Comparison of ENCODE assay signal across 8 cellular contexts in genomic region chr6:73180718-73181619, GRCh38. TPM values are rescaled to one million over a fixed set of nuclear protein-coding genes. Genes with fewer than 3 reads are reported as not detected.
DNase-seq lines count a peak whose midpoint lies in the region; ATAC-seq and TF ChIP-seq lines count a peak whose summit lies in the region.

No MANE protein-coding gene starts in this region.

- H3K9me3 Mint-ChIP-seq in activated CD8-positive, alpha-beta T cell treated with anti-CD3 and anti-CD28 coated beads, Interleukin-2, amount 10 ng/mL, durations not matched to agents 7 days and 5 days (ENCODE audit: insufficient read depth), result no peaks in the 10 kb centered on the region
- no peaks in the 10 kb centered on the region for H3K9me3 Mint-ChIP-seq in glutamatergic neuron (ENCODE audit: unreplicated experiment)

- H3K27me3 ChIP-seq in DND-41 (ENCODE audit: insufficient read depth, low read length, poor library complexity), result no peaks in the 10 kb centered on the region

- POLR2A ChIA-PET in activated CD8-positive, alpha-beta T cell treated with anti-CD3 and anti-CD28 coated beads, Interleukin-2, amount 10 ng/mL, durations not matched to agents 7 days and 5 days (lab: Charles Lee), result no interaction called here

- no peaks in the 10 kb centered on the region for H3K4me1 ChIP-seq in DND-41 (ENCODE audit: insufficient read depth, low read length)

- no peak overlapping the region for H3K4me2 ChIP-seq in DND-41 (ENCODE audit: insufficient read depth, low read length)

- ATAC-seq in DND-41 (ENCODE audit: insufficient read depth, low read depth) (peak; percentile 97), GM19395 (IDR thresholded peaks at IDR 0.05; ENCODE audit: unreplicated experiment) (peak; percentile 85), HG03354 (IDR thresholded peaks at IDR 0.05; ENCODE audit: poor library complexity, severe bottlenecking, unreplicated experiment) (peak; percentile 88)
- ATAC-seq in activated CD8-positive, alpha-beta T cell treated with anti-CD3 and anti-CD28 coated beads, Interleukin-2, amount 10 ng/mL, durations not matched to agents 7 days and 5 days, result peak; percentile 86

- H3K27ac Mint-ChIP-seq in activated CD8-positive, alpha-beta T cell treated with anti-CD3 and anti-CD28 coated beads, Interleukin-2, amount 10 ng/mL, durations not matched to agents 7 days and 5 days, result no peak overlapping the region
- peak overlapping the region; percentile 50 for H3K27ac Mint-ChIP-seq in glutamatergic neuron (ENCODE audit: unreplicated experiment)

- H2AFZ ChIP-seq in DND-41 (ENCODE audit: low read depth, low read length), result peak overlapping the region; percentile 4; the same call in 1 of the 2 replicates

- no peaks in the 10 kb centered on the region for H3K27me3 Mint-ChIP-seq in activated CD8-positive, alpha-beta T cell treated with anti-CD3 and anti-CD28 coated beads, Interleukin-2, amount 10 ng/mL, durations not matched to agents 7 days and 5 days (ENCODE audit: low read depth)
- H3K27me3 Mint-ChIP-seq in glutamatergic neuron (ENCODE audit: unreplicated experiment), result no peaks in the 10 kb centered on the region

- no peaks in the 10 kb centered on the region for H3K4me1 Mint-ChIP-seq in activated CD8-positive, alpha-beta T cell treated with anti-CD3 and anti-CD28 coated beads, Interleukin-2, amount 10 ng/mL, durations not matched to agents 7 days and 5 days (ENCODE audit: low read depth)
- peaks cover 11% of the 10 kb centered on the region for H3K4me1 Mint-ChIP-seq in glutamatergic neuron (ENCODE audit: low read depth, unreplicated experiment)

- no peaks in the 10 kb centered on the region for H4K20me1 ChIP-seq in DND-41 (ENCODE audit: insufficient read depth, low read length)

- peak; percentile 15 for DNase-seq in DND-41
- DNase-seq in NCI-H345 (lab: John Stamatoyannopoulos, UW), result peak; percentile 65
- peak; percentile 32 for DNase-seq in activated CD8-positive, alpha-beta T cell treated with anti-CD3 and anti-CD28 coated beads, Interleukin-2, amount 10 ng/mL, durations not matched to agents 7 days and 5 days
- DNase-seq in glutamatergic neuron, result peak; percentile 46
- DNase-seq in putamen (ENCODE audit: low spot score), result peak; percentile 69
- DNase-seq in effector CD8-positive, alpha-beta T cell (lab: John Stamatoyannopoulos, UW), result no peak

- CTCF ChIA-PET in activated CD8-positive, alpha-beta T cell treated with anti-CD3 and anti-CD28 coated beads, Interleukin-2, amount 10 ng/mL, durations not matched to agents 7 days and 5 days (lab: Charles Lee), result interaction anchor here (0.7 to 1.6 kb wide), 4 partner anchors 149 to 769 kb away, joined by 3 to 8 read pairs (median 6); no protein-coding TSS in a partner anchor

- H3K36me3 Mint-ChIP-seq in activated CD8-positive, alpha-beta T cell treated with anti-CD3 and anti-CD28 coated beads, Interleukin-2, amount 10 ng/mL, durations not matched to agents 7 days and 5 days (ENCODE audit: low read depth), result no peaks in the 10 kb centered on the region
- H3K36me3 Mint-ChIP-seq in glutamatergic neuron (ENCODE audit: unreplicated experiment), result no peaks in the 10 kb centered on the region

- no peak overlapping the region for H3K9ac ChIP-seq in DND-41 (ENCODE audit: low read depth, low read length)

- H3K79me2 ChIP-seq in DND-41 (ENCODE audit: insufficient read depth, low read length), result no peaks in the 10 kb centered on the region

- no peak overlapping the region for H3K4me3 Mint-ChIP-seq in activated CD8-positive, alpha-beta T cell treated with anti-CD3 and anti-CD28 coated beads, Interleukin-2, amount 10 ng/mL, durations not matched to agents 7 days and 5 days
- peak overlapping the region; percentile 60 for H3K4me3 Mint-ChIP-seq in glutamatergic neuron (ENCODE audit: unreplicated experiment)

- no peak overlapping the region for H3K27ac ChIP-seq in DND-41 (ENCODE audit: low read length)

- H3K36me3 ChIP-seq in DND-41 (ENCODE audit: insufficient read depth, low read length), result no peaks in the 10 kb centered on the region

- H3K4me3 ChIP-seq in DND-41 (ENCODE audit: low read depth in 1 of 2, low read length in 2 of 2), result no peak overlapping the region

- TF ChIP-seq CTCF in DND-41 (IDR thresholded peaks at IDR 0.05; ENCODE audit: borderline replicate concordance, extremely low read depth, low read length, poor library complexity, severe bottlenecking) (peak; percentile 87), glutamatergic neuron (IDR thresholded peaks at IDR 0.05; ENCODE audit: partially characterized antibody, unreplicated experiment) (peak; percentile 85)

- H3K9me3 ChIP-seq in DND-41 (ENCODE audit: insufficient read depth, low read length, severe bottlenecking), result no peaks in the 10 kb centered on the region

RNA-seq across cellular contexts. Expression of gene KHDC1L, which starts 44.3 kb away (rescaled TPM):
- not detected for total RNA-seq in activated CD8-positive, alpha-beta T cell treated with anti-CD3 and anti-CD28 coated beads, Interleukin-2, amount 10 ng/mL, durations not matched to agents 7 days and 5 days
- 2.2 TPM for total RNA-seq in glutamatergic neuron (ENCODE audit: unreplicated experiment)
